Comparison of ENCODE assay signal across 25 cellular contexts in the genomic region with DNA sequence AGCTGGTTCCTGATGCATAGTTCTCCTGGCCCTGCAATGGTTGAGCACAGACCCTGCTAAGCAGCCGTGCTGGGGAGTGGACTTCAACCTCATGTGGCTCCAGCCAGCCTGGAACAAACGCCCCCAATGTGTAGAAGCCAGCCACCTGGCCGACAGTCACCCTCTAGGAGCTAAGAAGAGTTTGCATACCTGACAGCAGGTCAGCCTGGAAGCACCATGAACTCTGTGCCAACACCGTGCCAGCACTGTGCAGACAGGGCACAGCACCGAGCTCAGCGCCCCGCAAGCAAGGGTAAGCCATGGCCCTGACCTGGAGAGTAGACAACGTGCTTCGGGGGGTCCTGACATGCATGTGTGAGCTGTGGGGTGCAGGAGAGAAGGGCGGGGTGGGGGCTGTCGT.
"Had no signal": no experiment of that assay in that cellular context is flagged by ENCODE, and none has a peak within 500 bp of the region (broad histone marks: within the 10 kb centered on the region; RNA-seq: fewer than 3 reads in every experiment).

No MANE protein-coding gene starts in this region.

- FAIRE-seq: keratinocyte had no signal

- H3K27ac ChIP-seq: colonic mucosa, epithelial cell of prostate, gastrocnemius medialis, ovary, stomach, thyroid gland had no signal

- H3K27me3 ChIP-seq: colonic mucosa, gastrocnemius medialis, ovary, stomach, thyroid gland had no signal

- H3K36me3 ChIP-seq: colonic mucosa, gastrocnemius medialis, ovary, thyroid gland had no signal

- DNase-seq: colonic mucosa; effector CD8-positive, alpha-beta T cell; endodermal cell; foreskin fibroblast; gastrocnemius medialis; left ventricle myocardium inferior; nephron progenitor cell; occipital lobe; retina; stimulated activated CD4-positive, alpha-beta T cell treated with anti-CD3 and anti-CD28 coated beads, Interleukin-2, amount 100 ng/mL, for 24 hours; stimulated activated CD4-positive, alpha-beta T cell treated with anti-CD3 and anti-CD28 coated beads, Interleukin-4, amount 100 ng/mL, for 24 hours; stimulated activated naive CD4-positive, alpha-beta T cell treated with Interleukin-2 at 50 U/mL for 16 hours; stomach; thyroid gland had no signal

- H3K9me3 ChIP-seq: colonic mucosa, gastrocnemius medialis, left ventricle myocardium inferior, ovary, stomach, thyroid gland had no signal

- H3K9me3 Mint-ChIP-seq: dendritic cell treated with granulocyte-macrophage colony-stimulating factor and Interleukin-4, amounts not matched to agents 40 ng/mL and 50 ng/mL, for 4 days; endodermal cell; memory B cell; nephron progenitor cell; stimulated activated effector memory CD8-positive, alpha-beta T cell treated with anti-CD3 and anti-CD28 coated beads, Interleukin-12 subunit alpha, Interleukin-12 subunit beta, amount 100 ng/mL, for 72 hours; type B pancreatic cell had no signal

- H3K4me3 ChIP-seq: colonic mucosa, gastrocnemius medialis, left ventricle myocardium inferior, lung, ovary, smooth muscle cell, stomach, thyroid gland had no signal

- ATAC-seq: esophagus mucosa; gastrocnemius medialis; sciatic nerve; stimulated activated effector memory CD8-positive, alpha-beta T cell treated with anti-CD3 and anti-CD28 coated beads, Interleukin-12 subunit alpha, Interleukin-12 subunit beta, amount 100 ng/mL, for 72 hours had no signal

- H3K4me3 Mint-ChIP-seq: dendritic cell treated with granulocyte-macrophage colony-stimulating factor and Interleukin-4, amounts not matched to agents 40 ng/mL and 50 ng/mL, for 4 days; endodermal cell; memory B cell; nephron progenitor cell; stimulated activated effector memory CD8-positive, alpha-beta T cell treated with anti-CD3 and anti-CD28 coated beads, Interleukin-12 subunit alpha, Interleukin-12 subunit beta, amount 100 ng/mL, for 72 hours had no signal

- H3K27ac Mint-ChIP-seq: dendritic cell treated with granulocyte-macrophage colony-stimulating factor and Interleukin-4, amounts not matched to agents 40 ng/mL and 50 ng/mL, for 4 days; memory B cell; nephron progenitor cell had no signal

- H3K27me3 Mint-ChIP-seq: dendritic cell treated with granulocyte-macrophage colony-stimulating factor and Interleukin-4, amounts not matched to agents 40 ng/mL and 50 ng/mL, for 4 days; memory B cell; type B pancreatic cell had no signal
